In the genomic region with DNA sequence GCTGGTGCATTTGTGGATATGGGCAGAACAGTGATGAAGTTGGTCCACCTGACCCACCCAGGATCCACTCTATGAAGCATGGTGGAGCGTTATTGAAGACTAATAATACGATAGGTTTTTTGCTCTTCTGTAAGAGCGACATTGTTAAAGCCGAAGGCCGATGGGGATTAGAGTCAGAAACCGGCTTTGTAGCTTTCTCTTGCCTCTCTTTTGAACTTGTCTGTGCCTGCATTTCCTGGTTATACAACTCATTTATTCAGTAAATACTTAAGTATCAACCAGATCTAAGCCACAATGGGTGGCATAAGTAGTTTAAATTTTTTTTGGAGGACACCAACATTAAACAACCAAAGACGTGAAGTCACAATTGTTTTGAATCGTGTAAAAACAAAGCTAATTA, we compare ENCODE assay signal across 26 cellular contexts.
"Had no signal": no experiment of that assay in that cellular context is flagged by ENCODE, and none has a peak within 500 bp of the region (broad histone marks: within the 10 kb centered on the region; RNA-seq: fewer than 3 reads in every experiment).

No MANE protein-coding gene starts in this region.

- H3K27me3 ChIP-seq: left lung, pancreas, stomach, tibial artery, upper lobe of right lung had no signal

- FAIRE-seq: kidney, pancreas, urothelium cell line had no signal

- ATAC-seq: left colon; left lung; lower lobe of right lung; naive thymus-derived CD8-positive, alpha-beta T cell; pancreas; right cardiac atrium; sciatic nerve; stimulated activated naive B cell treated with anti-CD40 and anti-IgM and Interleukin-4, amounts not matched to agents 10 μg/mL and 1 μg/mL and 100 μg/mL, for 72 hours; stimulated activated naive CD8-positive, alpha-beta T cell treated with anti-CD3 and anti-CD28 coated beads, Interleukin-15, Interleukin-2, amounts not matched to agents 100 U/mL and 50 U/mL, for 24 hours; upper lobe of right lung had no signal

- H3K9me3 ChIP-seq: left lung, lower lobe of right lung, pancreas, prostate gland, stomach, thoracic aorta, tibial artery, upper lobe of right lung had no signal

- DNase-seq: kidney; left colon; left lung; lower lobe of right lung; mammary epithelial cell; mesenchymal stem cell; naive thymus-derived CD8-positive, alpha-beta T cell; nucleus accumbens; pancreas; posterior cingulate gyrus; retina; right cardiac atrium; stimulated activated CD4-positive, alpha-beta T cell treated with anti-CD3 and anti-CD28 coated beads, Interleukin-12 subunit alpha, Interleukin-12 subunit beta, amount 100 ng/mL, for 4 hours; stimulated activated CD4-positive, alpha-beta T cell treated with anti-CD3 and anti-CD28 coated beads, Interleukin-15, amount 100 ng/mL, for 24 hours; stimulated activated CD4-positive, alpha-beta T cell treated with anti-CD3 and anti-CD28 coated beads, Interleukin-2, amount 100 ng/mL, for 24 hours; stimulated activated CD4-positive, alpha-beta T cell treated with anti-CD3 and anti-CD28 coated beads, Interleukin-4, amount 100 ng/mL, for 1 hour; stimulated activated naive B cell treated with anti-CD40 and anti-IgM and Interleukin-4, amounts not matched to agents 10 μg/mL and 1 μg/mL and 100 μg/mL, for 72 hours; stimulated activated naive CD8-positive, alpha-beta T cell treated with anti-CD3 and anti-CD28 coated beads, Interleukin-15, Interleukin-2, amounts not matched to agents 100 U/mL and 50 U/mL, for 24 hours; stomach; tibial artery; upper lobe of right lung had no signal

- H3K4me3 ChIP-seq: left lung, lower lobe of right lung, pancreas, prostate gland, skin epidermis, stomach, thoracic aorta, tibial artery, upper lobe of right lung had no signal

- H3K27ac ChIP-seq: left lung, lower lobe of right lung, pancreas, prostate gland, stomach, thoracic aorta, tibial artery, upper lobe of right lung had no signal

- H3K4me1 ChIP-seq: lower lobe of right lung, prostate gland, upper lobe of right lung had no signal

- H3K36me3 ChIP-seq: left lung, lower lobe of right lung, pancreas, prostate gland, stomach, thoracic aorta, tibial artery, upper lobe of right lung had no signal
